Comparison of ENCODE assay signal across 8 cellular contexts in the genomic region with DNA sequence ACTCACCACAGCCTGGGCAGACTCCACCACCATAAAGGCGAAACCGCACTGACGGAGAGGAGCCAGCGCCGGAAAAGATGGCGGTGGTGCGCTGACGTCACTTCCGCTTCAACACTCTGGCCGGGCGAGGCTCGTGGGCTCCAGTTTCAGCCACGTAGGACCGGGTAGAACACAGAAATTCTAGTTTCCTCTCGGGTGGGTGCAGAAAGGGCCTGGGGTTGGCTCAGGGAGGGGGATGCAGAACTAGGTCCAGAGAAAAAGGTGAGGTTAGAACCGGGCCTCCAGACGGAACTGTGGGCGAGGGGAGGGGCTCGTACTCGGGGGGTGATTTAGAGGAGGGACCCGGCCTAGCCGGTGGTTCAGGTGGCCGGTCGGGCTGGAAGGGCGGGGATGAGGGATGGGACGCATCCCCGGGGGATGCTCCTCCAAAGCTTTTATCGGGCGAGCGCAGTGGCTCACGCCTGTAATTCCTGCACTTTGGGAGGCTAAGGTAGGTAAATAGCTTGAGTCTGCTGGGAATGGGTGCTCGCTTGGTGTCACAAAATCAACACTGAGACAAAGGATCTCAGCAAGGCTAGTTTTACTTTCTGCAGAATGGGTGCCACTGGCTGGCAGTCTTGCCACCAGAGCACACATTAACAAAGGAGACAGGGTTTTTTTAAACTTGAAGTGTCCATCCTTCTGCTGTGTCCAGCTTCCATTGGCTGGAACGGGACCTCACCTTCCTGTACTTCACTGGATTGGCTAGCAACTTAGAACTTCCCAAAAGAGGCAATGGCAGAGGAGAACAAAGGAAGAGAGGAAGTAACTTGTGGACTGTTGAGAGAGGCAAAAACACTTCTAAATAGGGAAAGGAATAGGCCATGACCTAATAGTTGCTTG. TPM values are rescaled to one million over a fixed set of nuclear protein-coding genes. Genes with fewer than 3 reads are reported as not detected.
DNase-seq lines count a peak whose midpoint lies in the region.

A gene (minus strand): TSS at position 77 of the 882 bp plus-strand sequence. CDS start 1,776 bp downstream, outside the sequence.

- H3K4me1 Mint-ChIP-seq in activated naive CD4-positive, alpha-beta T cell treated with anti-CD3 and anti-CD28 coated beads, Interleukin-2, amount 10 ng/mL, durations not matched to agents 7 days and 5 days: peaks cover 23% of the 10 kb centered on the region

- DNase-seq in Daoy (ENCODE audit: low read depth) (peak; percentile 94), HAP-1 (ENCODE audit: low spot score in 2 of 2) (peak; percentile 75 to 89), NAMALWA (ENCODE audit: low spot score) (peak; percentile 91), SK-N-MC (ENCODE audit: low read depth, low spot score) (peak; percentile 66), globus pallidus (ENCODE audit: low spot score) (peak; percentile 86), nucleus accumbens (lab: John Stamatoyannopoulos, UW) (peak in 54 of 56 donors; percentile 59 to 95 (median 85)), superior temporal gyrus (ENCODE audit: extremely low spot score) (peak; percentile 94)
- peak; percentile 92 for DNase-seq in activated naive CD4-positive, alpha-beta T cell treated with anti-CD3 and anti-CD28 coated beads, Interleukin-2, amount 10 ng/mL, durations not matched to agents 7 days and 5 days

- CTCF ChIA-PET in activated naive CD4-positive, alpha-beta T cell treated with anti-CD3 and anti-CD28 coated beads, Interleukin-2, amount 10 ng/mL, durations not matched to agents 7 days and 5 days (lab: Charles Lee): interaction anchor here (1.0 kb wide), 1 partner anchor 35 kb away, joined by 3 read pairs; no protein-coding TSS in a partner anchor

- H3K36me3 ChIP-seq in HAP-1 (replicated peaks) (peaks cover 32% of the 10 kb centered on the region), SK-N-MC (ENCODE audit: insufficient read depth, low read length) (peaks cover 30% of the 10 kb centered on the region)

- H3K27me3 Mint-ChIP-seq in activated naive CD4-positive, alpha-beta T cell treated with anti-CD3 and anti-CD28 coated beads, Interleukin-2, amount 10 ng/mL, durations not matched to agents 7 days and 5 days: peaks cover 7% of the 10 kb centered on the region

- H3K9ac ChIP-seq in SK-N-MC (ENCODE audit: insufficient read length): peak within 1 kb of the TSS; percentile 96

- H3K27ac Mint-ChIP-seq in activated naive CD4-positive, alpha-beta T cell treated with anti-CD3 and anti-CD28 coated beads, Interleukin-2, amount 10 ng/mL, durations not matched to agents 7 days and 5 days: peak within 1 kb of the TSS; percentile 97

- H3K4me3 ChIP-seq in HAP-1 (peak within 1 kb of the TSS; percentile 94), SK-N-MC (peak within 1 kb of the TSS; percentile 85)

- H3K27ac ChIP-seq in SK-N-MC: peak within 1 kb of the TSS; percentile 95

- H3K9me3 ChIP-seq in HAP-1: no peaks in the 10 kb centered on the region
- H3K9me3 ChIP-seq in SK-N-MC (ENCODE audit: low read depth, low read length): no peaks in the 10 kb centered on the region

- peak within 1 kb of the TSS; percentile 85 for H3K4me3 Mint-ChIP-seq in activated naive CD4-positive, alpha-beta T cell treated with anti-CD3 and anti-CD28 coated beads, Interleukin-2, amount 10 ng/mL, durations not matched to agents 7 days and 5 days

- peaks cover 48% of the 10 kb centered on the region for H3K36me3 Mint-ChIP-seq in activated naive CD4-positive, alpha-beta T cell treated with anti-CD3 and anti-CD28 coated beads, Interleukin-2, amount 10 ng/mL, durations not matched to agents 7 days and 5 days

- H3K4me1 ChIP-seq in HAP-1: no peaks in the 10 kb centered on the region

- H3K9me3 Mint-ChIP-seq in activated naive CD4-positive, alpha-beta T cell treated with anti-CD3 and anti-CD28 coated beads, Interleukin-2, amount 10 ng/mL, durations not matched to agents 7 days and 5 days: peaks cover 10% of the 10 kb centered on the region

- H3K27me3 ChIP-seq in HAP-1 (ENCODE audit: low read depth): no peaks in the 10 kb centered on the region

- in situ Hi-C loops in HAP-1 (cut with MboI; ENCODE audit: low sequenced_read_pairs): loop anchor here (5.0 kb wide), 1 partner anchor 171 kb away; no protein-coding TSS in a partner anchor

RNA-seq across cellular contexts. Expression of the gene that starts here (rescaled TPM):
- total RNA-seq in Daoy (2014; rRNA removed; shearing (Covaris generic)): 14.3 and 16.5 TPM in 2 replicates

Comparison
In these comparisons a context has a peak if more than half of its experiments do, and no peak if none do; other contexts are left out.
1. Peak in every context shown above with its lines: DNase-seq, H3K4me3 ChIP-seq and H3K27ac ChIP-seq.